Comparison of ENCODE assay signal across 1 cellular context in the genomic region with DNA sequence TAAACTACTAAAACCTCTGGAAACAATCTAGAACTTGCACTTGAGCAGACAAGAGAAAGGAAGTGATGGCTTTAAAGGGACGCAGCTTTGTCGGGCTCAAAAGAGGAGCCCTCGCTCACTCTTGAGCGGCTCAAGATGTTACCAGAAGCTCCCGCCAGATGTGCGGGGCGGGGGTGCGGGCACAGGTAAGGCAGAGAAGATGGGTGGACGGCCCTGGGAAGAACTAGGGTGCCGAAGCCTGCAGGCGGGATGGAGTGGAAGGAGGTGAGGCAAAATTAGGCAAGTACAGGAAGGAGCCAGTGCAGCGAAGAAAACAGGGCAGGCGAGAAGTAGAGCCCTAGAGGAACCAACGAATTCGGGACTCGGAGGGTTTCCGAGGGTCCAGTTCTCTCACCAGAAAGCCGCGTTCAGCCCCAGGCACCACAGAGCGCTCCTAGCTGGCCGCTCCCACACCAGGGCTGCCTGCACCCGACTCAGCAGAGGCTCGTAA.
TF ChIP-seq lines count a peak whose summit lies in the region.

No MANE protein-coding gene starts in this region.

TF ChIP-seq in K562, 482 proteins besides CTCF, POLR2A, EP300 and RAD21 (continued from another document and continues in another):
- TF ChIP-seq THRAP3 (IDR thresholded peaks at IDR 0.05; ENCODE audit: borderline replicate concordance) = no peak
- no peak for TF ChIP-seq CHD7 (IDR thresholded peaks at IDR 0.05; ENCODE audit: low read depth, low read length)
- TF ChIP-seq ZNF77 (CRISPR knock-in tag; IDR thresholded peaks at IDR 0.05) = no peak
- 0 out of 2 replicates have a peak, but pooled peaks have one; percentile 35 for TF ChIP-seq MIER1 (IDR thresholded peaks at IDR 0.05; ENCODE audit: low read depth)
- TF ChIP-seq POLR2G (IDR thresholded peaks at IDR 0.05; ENCODE audit: low read depth, low read length) = no peak
- TF ChIP-seq, protein P1, sequence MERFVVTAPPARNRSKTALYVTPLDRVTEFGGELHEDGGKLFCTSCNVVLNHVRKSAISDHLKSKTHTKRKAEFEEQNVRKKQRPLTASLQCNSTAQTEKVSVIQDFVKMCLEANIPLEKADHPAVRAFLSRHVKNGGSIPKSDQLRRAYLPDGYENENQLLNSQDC (CRISPR knock-in tag; IDR thresholded peaks at IDR 0.05) = no peak
- TF ChIP-seq MAFK (IDR thresholded peaks at IDR 0.05; ENCODE audit: low read length) = no peak
- TF ChIP-seq ZNF263 (CRISPR knock-in tag; IDR thresholded peaks at IDR 0.05; ENCODE audit: borderline replicate concordance) = no peak
- TF ChIP-seq, protein P2, sequence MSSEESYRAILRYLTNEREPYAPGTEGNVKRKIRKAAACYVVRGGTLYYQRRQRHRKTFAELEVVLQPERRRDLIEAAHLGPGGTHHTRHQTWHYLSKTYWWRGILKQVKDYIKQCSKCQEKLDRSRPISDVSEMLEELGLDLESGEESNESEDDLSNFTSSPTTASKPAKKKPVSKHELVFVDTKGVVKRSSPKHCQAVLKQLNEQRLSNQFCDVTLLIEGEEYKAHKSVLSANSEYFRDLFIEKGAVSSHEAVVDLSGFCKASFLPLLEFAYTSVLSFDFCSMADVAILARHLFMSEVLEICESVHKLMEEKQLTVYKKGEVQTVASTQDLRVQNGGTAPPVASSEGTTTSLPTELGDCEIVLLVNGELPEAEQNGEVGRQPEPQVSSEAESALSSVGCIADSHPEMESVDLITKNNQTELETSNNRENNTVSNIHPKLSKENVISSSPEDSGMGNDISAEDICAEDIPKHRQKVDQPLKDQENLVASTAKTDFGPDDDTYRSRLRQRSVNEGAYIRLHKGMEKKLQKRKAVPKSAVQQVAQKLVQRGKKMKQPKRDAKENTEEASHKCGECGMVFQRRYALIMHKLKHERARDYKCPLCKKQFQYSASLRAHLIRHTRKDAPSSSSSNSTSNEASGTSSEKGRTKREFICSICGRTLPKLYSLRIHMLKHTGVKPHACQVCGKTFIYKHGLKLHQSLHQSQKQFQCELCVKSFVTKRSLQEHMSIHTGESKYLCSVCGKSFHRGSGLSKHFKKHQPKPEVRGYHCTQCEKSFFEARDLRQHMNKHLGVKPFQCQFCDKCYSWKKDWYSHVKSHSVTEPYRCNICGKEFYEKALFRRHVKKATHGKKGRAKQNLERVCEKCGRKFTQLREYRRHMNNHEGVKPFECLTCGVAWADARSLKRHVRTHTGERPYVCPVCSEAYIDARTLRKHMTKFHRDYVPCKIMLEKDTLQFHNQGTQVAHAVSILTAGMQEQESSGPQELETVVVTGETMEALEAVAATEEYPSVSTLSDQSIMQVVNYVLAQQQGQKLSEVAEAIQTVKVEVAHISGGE (CRISPR knock-in tag; IDR thresholded peaks at IDR 0.05) = no peak
- no peak for TF ChIP-seq NFXL1 (CRISPR knock-in tag; IDR thresholded peaks at IDR 0.05)
- no peak for TF ChIP-seq MCM2 (IDR thresholded peaks at IDR 0.05; ENCODE audit: low read depth)
- no peak for TF ChIP-seq MTA2 (IDR thresholded peaks at IDR 0.05; ENCODE audit: low read depth)
- peak; percentile 39; the same call in 1 of the 2 replicates for TF ChIP-seq SMARCA4 (IDR thresholded peaks at IDR 0.05)
- TF ChIP-seq SREBF1 (IDR thresholded peaks at IDR 0.05; ENCODE audit: borderline replicate concordance, low read depth, low read length) = no peak
- 0 out of 2 replicates have a peak, but pooled peaks have one; percentile 33 for TF ChIP-seq FOXK1 (CRISPR knock-in tag; IDR thresholded peaks at IDR 0.05; ENCODE audit: borderline replicate concordance)
- no peak for TF ChIP-seq KAT2B (IDR thresholded peaks at IDR 0.05; ENCODE audit: low read depth, low read length)
- no peak for TF ChIP-seq ILF3 (IDR thresholded peaks at IDR 0.05; ENCODE audit: borderline replicate concordance)
- TF ChIP-seq POLR2AphosphoS2 (IDR thresholded peaks at IDR 0.05; ENCODE audit: low read length) = no peak
- TF ChIP-seq KAT8 (IDR thresholded peaks at IDR 0.05; ENCODE audit: low read depth) = no peak
- TF ChIP-seq NR4A1 (CRISPR knock-in tag; IDR thresholded peaks at IDR 0.05) = 0 out of 2 replicates have a peak, but pooled peaks have one; percentile 17
- no peak for TF ChIP-seq NR4A1 (tag; IDR thresholded peaks at IDR 0.05)
- TF ChIP-seq ARID3A (IDR thresholded peaks at IDR 0.05; ENCODE audit: borderline replicate concordance, low read depth, low read length) = no peak
- TF ChIP-seq NFATC3 (IDR thresholded peaks at IDR 0.05) = no peak
- TF ChIP-seq SAP30 (IDR thresholded peaks at IDR 0.05; ENCODE audit: borderline replicate concordance, insufficient read depth, low read depth, low read length, poor library complexity, severe bottlenecking) = peak; percentile 71
- TF ChIP-seq HDAC6 (IDR thresholded peaks at IDR 0.05; ENCODE audit: low read depth, low read length) = no peak
- TF ChIP-seq SPI1 (IDR thresholded peaks at IDR 0.05; ENCODE audit: borderline replicate concordance, low read depth, low read length) = peak; percentile 35; the same call in 1 of the 2 replicates
- peak in 1 of 2 experiments; percentile 60; a peak in 1 of 4 replicates for TF ChIP-seq SIN3A (IDR thresholded peaks at IDR 0.05; ENCODE audit: borderline replicate concordance in 2 of 2, control insufficient read depth in 1 of 2, low read depth in 2 of 2, low read length in 2 of 2)
- TF ChIP-seq SETDB1 (IDR thresholded peaks at IDR 0.05; ENCODE audit: low read length) = no peak
- TF ChIP-seq TFE3 (CRISPR knock-in tag; IDR thresholded peaks at IDR 0.05) = no peak
- no peak for TF ChIP-seq HCFC1 (IDR thresholded peaks at IDR 0.05; ENCODE audit: low read depth, low read length)
- no peak for TF ChIP-seq NCOA6 (IDR thresholded peaks at IDR 0.05)
- no peak for TF ChIP-seq ZBTB7A (IDR thresholded peaks at IDR 0.05; ENCODE audit: borderline replicate concordance, control insufficient read depth, low read depth, low read length)
